1 cellular context compared by ENCODE assay signal in the genomic region with DNA sequence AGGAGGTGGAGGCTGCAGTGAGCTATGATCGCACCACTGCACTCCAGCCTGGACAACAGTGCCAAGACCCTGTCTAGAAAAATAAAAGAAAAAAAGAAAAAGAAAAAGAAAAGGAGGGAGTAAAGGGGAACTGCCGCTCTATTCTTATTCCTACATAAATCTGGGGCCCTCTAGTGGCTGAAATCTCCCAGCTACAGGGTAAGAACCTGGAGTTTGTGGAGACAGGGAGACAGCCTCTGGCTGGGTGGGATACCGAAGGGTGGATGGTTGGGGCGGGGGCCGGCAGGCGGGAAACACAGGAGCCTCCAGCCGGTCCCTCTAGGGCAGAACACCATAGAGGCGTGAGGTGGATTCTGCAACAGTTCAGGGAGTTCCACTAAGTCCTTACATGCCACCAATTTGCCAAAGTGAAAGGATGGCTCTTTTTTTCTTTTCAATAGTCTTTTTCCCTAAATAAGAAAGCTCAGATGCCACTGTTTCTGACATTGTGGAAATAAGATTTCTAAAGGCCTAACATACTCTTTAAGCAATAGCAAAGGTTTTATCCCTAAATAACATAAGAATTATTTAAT.
TF ChIP-seq lines count a peak whose summit lies in the region.

No MANE protein-coding gene starts in this region.

TF ChIP-seq in SK-N-SH, 30 proteins besides CTCF, POLR2A, EP300 and RAD21 (continued from another document):
- TF ChIP-seq, protein P1, sequence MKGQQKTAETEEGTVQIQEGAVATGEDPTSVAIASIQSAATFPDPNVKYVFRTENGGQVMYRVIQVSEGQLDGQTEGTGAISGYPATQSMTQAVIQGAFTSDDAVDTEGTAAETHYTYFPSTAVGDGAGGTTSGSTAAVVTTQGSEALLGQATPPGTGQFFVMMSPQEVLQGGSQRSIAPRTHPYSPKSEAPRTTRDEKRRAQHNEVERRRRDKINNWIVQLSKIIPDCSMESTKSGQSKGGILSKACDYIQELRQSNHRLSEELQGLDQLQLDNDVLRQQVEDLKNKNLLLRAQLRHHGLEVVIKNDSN (IDR thresholded peaks at IDR 0.05; ENCODE audit: borderline replicate concordance, low read depth), result no peak
- no peak for TF ChIP-seq POLR2AphosphoS5 (IDR thresholded peaks at IDR 0.05; ENCODE audit: low read depth, low read length)
- TF ChIP-seq, protein P2, sequence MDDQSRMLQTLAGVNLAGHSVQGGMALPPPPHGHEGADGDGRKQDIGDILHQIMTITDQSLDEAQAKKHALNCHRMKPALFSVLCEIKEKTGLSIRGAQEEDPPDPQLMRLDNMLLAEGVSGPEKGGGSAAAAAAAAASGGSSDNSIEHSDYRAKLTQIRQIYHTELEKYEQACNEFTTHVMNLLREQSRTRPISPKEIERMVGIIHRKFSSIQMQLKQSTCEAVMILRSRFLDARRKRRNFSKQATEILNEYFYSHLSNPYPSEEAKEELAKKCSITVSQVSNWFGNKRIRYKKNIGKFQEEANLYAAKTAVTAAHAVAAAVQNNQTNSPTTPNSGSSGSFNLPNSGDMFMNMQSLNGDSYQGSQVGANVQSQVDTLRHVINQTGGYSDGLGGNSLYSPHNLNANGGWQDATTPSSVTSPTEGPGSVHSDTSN (IDR thresholded peaks at IDR 0.05), result no peak
- TF ChIP-seq EZH2phosphoT487 (IDR thresholded peaks at IDR 0.05; ENCODE audit: borderline replicate concordance, low read depth), result no peak
- TF ChIP-seq ELF1 (IDR thresholded peaks at IDR 0.05), result no peak
- no peak for TF ChIP-seq TEAD4 (IDR thresholded peaks at IDR 0.05; ENCODE audit: borderline replicate concordance, insufficient read depth)
- TF ChIP-seq, protein P3, sequence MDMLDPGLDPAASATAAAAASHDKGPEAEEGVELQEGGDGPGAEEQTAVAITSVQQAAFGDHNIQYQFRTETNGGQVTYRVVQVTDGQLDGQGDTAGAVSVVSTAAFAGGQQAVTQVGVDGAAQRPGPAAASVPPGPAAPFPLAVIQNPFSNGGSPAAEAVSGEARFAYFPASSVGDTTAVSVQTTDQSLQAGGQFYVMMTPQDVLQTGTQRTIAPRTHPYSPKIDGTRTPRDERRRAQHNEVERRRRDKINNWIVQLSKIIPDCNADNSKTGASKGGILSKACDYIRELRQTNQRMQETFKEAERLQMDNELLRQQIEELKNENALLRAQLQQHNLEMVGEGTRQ (IDR thresholded peaks at IDR 0.05; ENCODE audit: borderline replicate concordance, low read depth, low read length), result no peak
- TF ChIP-seq FOSL2 (IDR thresholded peaks at IDR 0.05; ENCODE audit: borderline replicate concordance, low read depth), result no peak
